Comparison of ENCODE assay signal across 1 cellular context in genomic region chr2:8036366-8036765, GRCh38.
A peak's percentile ranks its signal among the peaks of the same experiment; 100 is the strongest.
TF ChIP-seq lines count a peak whose summit lies in the region.

No MANE protein-coding gene starts in this region.

TF ChIP-seq in GM12878, 131 proteins besides CTCF, POLR2A, EP300 and RAD21 (continued from another document):
- peak; percentile 85; the same call in 1 of the 2 replicates for TF ChIP-seq PAX8 (IDR thresholded peaks at IDR 0.05)
- TF ChIP-seq EED (IDR thresholded peaks at IDR 0.05; ENCODE audit: low read depth) = 0 out of 2 replicates have a peak, but pooled peaks have one; percentile 42
- peak; percentile 60 for TF ChIP-seq RELB (IDR thresholded peaks at IDR 0.05; ENCODE audit: low read depth)
- TF ChIP-seq MEF2B (IDR thresholded peaks at IDR 0.05; ENCODE audit: partially characterized antibody, poor library complexity, severe bottlenecking) = no peak
- no peak for TF ChIP-seq EGR1 (IDR thresholded peaks at IDR 0.05; ENCODE audit: borderline replicate concordance in 1 of 2, low read depth in 2 of 2, low read length in 2 of 2)
